ENCODE assay signal across 8 cellular contexts in the genomic region with DNA sequence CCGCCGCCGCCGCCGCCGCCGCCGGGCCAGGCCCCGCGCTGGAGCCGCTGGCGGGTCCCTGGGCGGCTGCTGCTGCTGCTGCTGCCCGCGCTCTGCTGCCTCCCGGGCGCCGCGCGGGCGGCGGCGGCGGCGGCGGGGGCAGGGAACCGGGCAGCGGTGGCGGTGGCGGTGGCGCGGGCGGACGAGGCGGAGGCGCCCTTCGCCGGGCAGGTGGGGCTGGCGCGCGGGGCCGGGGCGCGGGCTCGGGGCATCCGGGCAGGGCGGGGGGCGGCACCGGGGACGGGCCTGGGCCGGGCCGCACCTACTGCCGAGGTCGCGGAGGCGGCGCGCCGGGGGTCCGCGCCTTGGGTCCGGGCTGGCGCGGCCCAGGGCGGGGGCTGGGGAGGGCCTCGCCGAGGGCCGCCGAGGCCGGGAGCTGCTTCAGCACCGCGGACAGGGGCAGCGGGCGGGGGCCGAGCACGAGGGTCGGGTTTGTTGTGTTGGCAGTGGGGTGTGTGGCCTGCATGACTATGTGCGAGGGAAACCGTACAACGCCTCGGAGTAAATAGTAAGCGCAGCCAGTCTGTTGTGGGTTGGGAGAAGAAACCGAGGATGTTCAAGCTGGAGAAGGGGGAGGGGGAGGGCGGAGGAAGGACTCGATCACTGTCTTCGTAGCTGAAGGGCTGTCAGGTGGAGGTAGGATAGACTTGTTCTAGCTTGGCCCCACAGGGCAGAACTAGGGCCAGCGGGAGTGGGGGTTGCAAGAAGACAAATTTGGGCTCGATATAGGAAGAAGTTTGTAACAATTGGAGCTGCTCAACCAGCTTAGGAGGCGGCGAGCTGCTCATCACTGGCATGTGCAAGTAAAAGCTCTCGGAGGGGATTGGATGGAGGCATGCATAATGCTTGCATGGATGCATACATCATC. TPM values are rescaled to one million over a fixed set of nuclear protein-coding genes. Genes with fewer than 3 reads are reported as not detected.
DNase-seq lines count a peak whose midpoint lies in the region; ATAC-seq and TF ChIP-seq lines count a peak whose summit lies in the region.

No MANE protein-coding gene starts in this region.

- H3K27ac Mint-ChIP-seq in activated CD4-positive, alpha-beta memory T cell treated with anti-CD3 and anti-CD28 coated beads, Interleukin-2, amount 10 ng/mL, durations not matched to agents 7 days and 5 days: no peak overlapping the region
- no peak overlapping the region for H3K27ac Mint-ChIP-seq in mesothelial cell of epicardium
- H3K27ac Mint-ChIP-seq in stimulated activated memory B cell treated with anti-CD40 and anti-IgM and Interleukin-4, amounts not matched to agents 10 μg/mL and 1 μg/mL and 100 μg/mL, for 72 hours: no peak overlapping the region

- H3K4me1 Mint-ChIP-seq in activated CD4-positive, alpha-beta memory T cell treated with anti-CD3 and anti-CD28 coated beads, Interleukin-2, amount 10 ng/mL, durations not matched to agents 7 days and 5 days: peaks cover 12% of the 10 kb centered on the region
- peaks cover 4% of the 10 kb centered on the region for H3K4me1 Mint-ChIP-seq in mesothelial cell of epicardium
- H3K4me1 Mint-ChIP-seq in stimulated activated memory B cell treated with anti-CD40 and anti-IgM and Interleukin-4, amounts not matched to agents 10 μg/mL and 1 μg/mL and 100 μg/mL, for 72 hours: peaks cover 11% of the 10 kb centered on the region

- H3K36me3 Mint-ChIP-seq in activated CD4-positive, alpha-beta memory T cell treated with anti-CD3 and anti-CD28 coated beads, Interleukin-2, amount 10 ng/mL, durations not matched to agents 7 days and 5 days (ENCODE audit: low read depth): peaks cover 3% of the 10 kb centered on the region
- no peaks in the 10 kb centered on the region for H3K36me3 Mint-ChIP-seq in mesothelial cell of epicardium
- peaks cover 32% of the 10 kb centered on the region for H3K36me3 Mint-ChIP-seq in stimulated activated memory B cell treated with anti-CD40 and anti-IgM and Interleukin-4, amounts not matched to agents 10 μg/mL and 1 μg/mL and 100 μg/mL, for 72 hours

- no peak overlapping the region for H3K4me3 ChIP-seq in DND-41 (ENCODE audit: low read depth in 1 of 2, low read length in 2 of 2)

- ATAC-seq in DND-41 (ENCODE audit: insufficient read depth, low read depth): peak; percentile 88
- ATAC-seq in stimulated activated memory B cell treated with anti-CD40 and anti-IgM and Interleukin-4, amounts not matched to agents 10 μg/mL and 1 μg/mL and 100 μg/mL, for 72 hours: peak; percentile 50
- no peak for ATAC-seq in GM18867 (IDR thresholded peaks at IDR 0.05; ENCODE audit: unreplicated experiment)

- H3K4me1 ChIP-seq in DND-41 (ENCODE audit: insufficient read depth, low read length): no peaks in the 10 kb centered on the region

- no peak overlapping the region for H3K9ac ChIP-seq in DND-41 (ENCODE audit: low read depth, low read length)

- H3K36me3 ChIP-seq in DND-41 (ENCODE audit: insufficient read depth, low read length): no peaks in the 10 kb centered on the region

- POLR2A ChIA-PET in activated CD4-positive, alpha-beta memory T cell treated with anti-CD3 and anti-CD28 coated beads, Interleukin-2, amount 10 ng/mL, durations not matched to agents 7 days and 5 days (lab: Charles Lee): interaction anchor here (1.4 kb wide), 1 partner anchor 80 kb away, joined by 3 read pairs; the partner anchor contains the start of gene EDEM2

- H3K79me2 ChIP-seq in DND-41 (ENCODE audit: insufficient read depth, low read length): no peaks in the 10 kb centered on the region

- peak overlapping the region; percentile 52 for H3K4me3 Mint-ChIP-seq in activated CD4-positive, alpha-beta memory T cell treated with anti-CD3 and anti-CD28 coated beads, Interleukin-2, amount 10 ng/mL, durations not matched to agents 7 days and 5 days
- H3K4me3 Mint-ChIP-seq in mesothelial cell of epicardium: peak overlapping the region; percentile 62
- H3K4me3 Mint-ChIP-seq in stimulated activated memory B cell treated with anti-CD40 and anti-IgM and Interleukin-4, amounts not matched to agents 10 μg/mL and 1 μg/mL and 100 μg/mL, for 72 hours: peak overlapping the region; percentile 50

- no peak for TF ChIP-seq CTCF in DND-41 (IDR thresholded peaks at IDR 0.05; ENCODE audit: borderline replicate concordance, extremely low read depth, low read length, poor library complexity, severe bottlenecking)
- TF ChIP-seq CTCF in mesothelial cell of epicardium (IDR thresholded peaks at IDR 0.05; ENCODE audit: unreplicated experiment): no peak

- peaks cover 28% of the 10 kb centered on the region for H3K27me3 ChIP-seq in DND-41 (ENCODE audit: insufficient read depth, low read length, poor library complexity)

- H3K27ac ChIP-seq in DND-41 (ENCODE audit: low read length): no peak overlapping the region

- no peaks in the 10 kb centered on the region for H3K9me3 Mint-ChIP-seq in activated CD4-positive, alpha-beta memory T cell treated with anti-CD3 and anti-CD28 coated beads, Interleukin-2, amount 10 ng/mL, durations not matched to agents 7 days and 5 days
- H3K9me3 Mint-ChIP-seq in mesothelial cell of epicardium: no peaks in the 10 kb centered on the region
- H3K9me3 Mint-ChIP-seq in stimulated activated memory B cell treated with anti-CD40 and anti-IgM and Interleukin-4, amounts not matched to agents 10 μg/mL and 1 μg/mL and 100 μg/mL, for 72 hours: no peaks in the 10 kb centered on the region

- H3K9me3 ChIP-seq in DND-41 (ENCODE audit: insufficient read depth, low read length, severe bottlenecking): no peaks in the 10 kb centered on the region

- no peak overlapping the region for H3K4me2 ChIP-seq in DND-41 (ENCODE audit: insufficient read depth, low read length)

- H4K20me1 ChIP-seq in DND-41 (ENCODE audit: insufficient read depth, low read length): no peaks in the 10 kb centered on the region

- H2AFZ ChIP-seq in DND-41 (ENCODE audit: low read depth, low read length): no peak overlapping the region

- DNase-seq in DND-41 (peak; percentile 61), NCI-H146 (lab: John Stamatoyannopoulos, UW) (peak; percentile 68), ecto neural progenitor cell (ENCODE audit: low spot score) (peak; percentile 84), mesothelial cell of epicardium (ENCODE audit: low spot score in 2 of 2, unreplicated experiment in 2 of 2) (peak; percentile 66 to 83)
- DNase-seq in activated CD4-positive, alpha-beta memory T cell treated with anti-CD3 and anti-CD28 coated beads, Interleukin-2, amount 10 ng/mL, durations not matched to agents 7 days and 5 days: peak; percentile 51
- no peak for DNase-seq in effector CD8-positive, alpha-beta T cell (lab: John Stamatoyannopoulos, UW)

- H3K27me3 Mint-ChIP-seq in activated CD4-positive, alpha-beta memory T cell treated with anti-CD3 and anti-CD28 coated beads, Interleukin-2, amount 10 ng/mL, durations not matched to agents 7 days and 5 days: peaks cover 50% of the 10 kb centered on the region
- peaks cover 64% of the 10 kb centered on the region for H3K27me3 Mint-ChIP-seq in mesothelial cell of epicardium (ENCODE audit: low read depth)
- peaks cover 46% of the 10 kb centered on the region for H3K27me3 Mint-ChIP-seq in stimulated activated memory B cell treated with anti-CD40 and anti-IgM and Interleukin-4, amounts not matched to agents 10 μg/mL and 1 μg/mL and 100 μg/mL, for 72 hours

- CTCF ChIA-PET in activated CD4-positive, alpha-beta memory T cell treated with anti-CD3 and anti-CD28 coated beads, Interleukin-2, amount 10 ng/mL, durations not matched to agents 7 days and 5 days (lab: Charles Lee): interaction anchor here (0.7 to 1.0 kb wide), 2 partner anchors 43 to 199 kb away, joined by 3 read pairs; no protein-coding TSS in a partner anchor

RNA-seq across cellular contexts. Expression of gene MMP24, which starts 0.5 kb away (rescaled TPM):
- not detected for total RNA-seq in activated CD4-positive, alpha-beta memory T cell treated with anti-CD3 and anti-CD28 coated beads, Interleukin-2, amount 10 ng/mL, durations not matched to agents 7 days and 5 days
- 0.99 to 1.3 TPM (median 1.1 TPM) in 3 replicates for total RNA-seq in mesothelial cell of epicardium

RNA-seq across cellular contexts. Expression of gene MMP24OS, which starts 50.9 kb away (rescaled TPM):
- total RNA-seq in activated CD4-positive, alpha-beta memory T cell treated with anti-CD3 and anti-CD28 coated beads, Interleukin-2, amount 10 ng/mL, durations not matched to agents 7 days and 5 days: 10 to 100 TPM; 45.6 to 48.7 TPM
- total RNA-seq in mesothelial cell of epicardium: 61.4 to 71.9 TPM (median 66.1 TPM) in 3 replicates

RNA-seq across cellular contexts. Expression of gene PROCR, which starts 55.2 kb away (rescaled TPM):
- under 1 TPM; 0.88 to 0.95 TPM for total RNA-seq in activated CD4-positive, alpha-beta memory T cell treated with anti-CD3 and anti-CD28 coated beads, Interleukin-2, amount 10 ng/mL, durations not matched to agents 7 days and 5 days
- 4.0 to 4.7 TPM (median 4.4 TPM) in 3 replicates for total RNA-seq in mesothelial cell of epicardium

RNA-seq across cellular contexts. Expression of gene EIF6, which starts 57.5 kb away (rescaled TPM):
- total RNA-seq in activated CD4-positive, alpha-beta memory T cell treated with anti-CD3 and anti-CD28 coated beads, Interleukin-2, amount 10 ng/mL, durations not matched to agents 7 days and 5 days: 10 to 100 TPM; 86.1 to 91.3 TPM
- 104 to 107 TPM (median 106 TPM) in 3 replicates for total RNA-seq in mesothelial cell of epicardium
